In the genomic region with DNA sequence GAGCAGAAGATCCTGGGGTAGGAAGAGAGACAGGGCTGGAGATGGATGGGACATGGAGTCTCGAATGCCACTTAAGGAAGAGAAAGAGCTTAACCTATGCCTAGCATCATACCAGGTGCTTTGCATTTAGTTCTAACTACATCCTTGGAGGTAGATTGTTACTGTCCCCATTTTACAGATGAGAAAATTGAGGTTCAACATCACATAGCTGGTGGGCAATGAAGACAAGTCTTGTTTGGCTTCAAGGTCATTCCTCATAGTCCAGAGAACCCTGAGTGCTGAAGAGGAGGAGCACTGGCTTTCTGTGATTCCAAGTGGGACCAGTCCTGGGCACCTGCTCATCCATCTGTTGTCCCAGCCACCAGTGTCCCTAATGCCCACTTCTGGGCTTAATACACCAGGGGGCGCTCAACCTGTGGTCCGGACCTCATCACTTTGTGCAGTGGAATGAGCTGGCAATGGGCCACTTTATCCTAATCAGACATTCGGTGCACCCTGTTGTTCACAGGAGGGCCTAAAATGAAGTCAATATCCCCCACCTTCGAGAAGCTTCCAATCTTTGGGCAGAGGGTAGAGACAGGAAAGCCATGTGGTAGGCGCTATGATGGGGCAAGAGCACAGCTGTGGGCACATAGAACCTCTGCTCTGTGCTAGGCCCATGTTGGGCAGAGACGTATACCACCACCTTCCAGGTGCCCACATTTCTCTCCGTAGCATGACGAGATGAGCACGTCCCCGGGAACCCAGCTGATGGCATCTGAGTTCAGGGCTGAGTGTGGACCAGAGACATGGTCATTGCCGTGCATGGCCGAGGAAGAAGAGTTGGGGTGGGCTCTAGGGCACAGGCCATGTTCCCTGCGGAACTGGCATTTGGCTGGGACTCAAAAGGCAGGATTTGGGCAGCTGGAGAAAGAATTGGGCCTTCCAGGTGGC, we compare ENCODE assay signal across 8 cellular contexts. TPM values are rescaled to one million over a fixed set of nuclear protein-coding genes. Genes with fewer than 3 reads are reported as not detected.
DNase-seq lines count a peak whose midpoint lies in the region; ATAC-seq and TF ChIP-seq lines count a peak whose summit lies in the region.

No MANE protein-coding gene starts in this region.

- H3K4me1 Mint-ChIP-seq in activated naive CD8-positive, alpha-beta T cell (ENCODE audit: low read depth): peaks cover 69% of the 10 kb centered on the region
- peaks cover 85% of the 10 kb centered on the region for H3K4me1 Mint-ChIP-seq in stimulated activated naive CD8-positive, alpha-beta T cell treated with anti-CD3 and anti-CD28 coated beads, Interleukin-15, Interleukin-2, amounts not matched to agents 100 ng/mL and 50 ng/mL, for 24 hours (ENCODE audit: low read depth)

- H3K36me3 ChIP-seq in Peyer's patch: peaks cover 0 to 33% (median 0%) of the 10 kb centered on the region in 3 donors

- no peak for ATAC-seq in GM21737 (IDR thresholded peaks at IDR 0.05; ENCODE audit: unreplicated experiment)

- no peaks in the 10 kb centered on the region for H3K36me3 Mint-ChIP-seq in activated naive CD8-positive, alpha-beta T cell
- peaks cover 12% of the 10 kb centered on the region for H3K36me3 Mint-ChIP-seq in stimulated activated naive CD8-positive, alpha-beta T cell treated with anti-CD3 and anti-CD28 coated beads, Interleukin-15, Interleukin-2, amounts not matched to agents 100 ng/mL and 50 ng/mL, for 24 hours (ENCODE audit: low read depth)

- no peaks in the 10 kb centered on the region for H3K27me3 ChIP-seq in Peyer's patch

- H3K9me3 Mint-ChIP-seq in activated naive CD8-positive, alpha-beta T cell (ENCODE audit: low read depth): no peaks in the 10 kb centered on the region
- H3K9me3 Mint-ChIP-seq in stimulated activated naive CD8-positive, alpha-beta T cell treated with anti-CD3 and anti-CD28 coated beads, Interleukin-15, Interleukin-2, amounts not matched to agents 100 ng/mL and 50 ng/mL, for 24 hours: no peaks in the 10 kb centered on the region

- H3K9me3 ChIP-seq in Peyer's patch: no peaks in the 10 kb centered on the region

- no peaks in the 10 kb centered on the region for H3K27me3 Mint-ChIP-seq in activated naive CD8-positive, alpha-beta T cell
- H3K27me3 Mint-ChIP-seq in stimulated activated naive CD8-positive, alpha-beta T cell treated with anti-CD3 and anti-CD28 coated beads, Interleukin-15, Interleukin-2, amounts not matched to agents 100 ng/mL and 50 ng/mL, for 24 hours: no peaks in the 10 kb centered on the region

- peak; percentile 62 for TF ChIP-seq CTCF in GM10266 (IDR thresholded peaks at IDR 0.05; ENCODE audit: control insufficient read depth, insufficient read depth, low read depth, missing control alignments)
- peak in 4 of 6 experiments; percentile 31 to 51 (median 45) for TF ChIP-seq CTCF in Peyer's patch (IDR thresholded peaks at IDR 0.05)

- no peak for TF ChIP-seq POLR2A in Peyer's patch (IDR thresholded peaks at IDR 0.05)

- H3K27ac Mint-ChIP-seq in activated naive CD8-positive, alpha-beta T cell: peak overlapping the region; percentile 90
- H3K27ac Mint-ChIP-seq in stimulated activated naive CD8-positive, alpha-beta T cell treated with anti-CD3 and anti-CD28 coated beads, Interleukin-15, Interleukin-2, amounts not matched to agents 100 ng/mL and 50 ng/mL, for 24 hours: peak overlapping the region; percentile 86

- peak overlapping the region; percentile 54 for H3K4me3 Mint-ChIP-seq in activated naive CD8-positive, alpha-beta T cell
- peak overlapping the region; percentile 44 for H3K4me3 Mint-ChIP-seq in stimulated activated naive CD8-positive, alpha-beta T cell treated with anti-CD3 and anti-CD28 coated beads, Interleukin-15, Interleukin-2, amounts not matched to agents 100 ng/mL and 50 ng/mL, for 24 hours

- H3K27ac ChIP-seq in Peyer's patch: peak overlapping the region; percentile 10 to 87 (median 62)

- H3K4me1 ChIP-seq in Peyer's patch: peaks cover 2 to 68% (median 41%) of the 10 kb centered on the region in 4 donors

- H3K4me3 ChIP-seq in Peyer's patch: no peak overlapping the region

- DNase-seq in 8988T (peak; percentile 55), GM10266 (ENCODE audit: extremely low spot score) (peak; percentile 61), Peyer's patch (peak in 2 of 3 donors; percentile 62 to 74), kidney tubule cell (ENCODE audit: low spot score) (peak; percentile 53), NCI-H1092 (lab: John Stamatoyannopoulos, UW) (no peak)

RNA-seq across cellular contexts. Expression of a gene that starts 9.2 kb away (rescaled TPM):
- total RNA-seq in Peyer's patch: 100 to 1,000 TPM in 3 of 4 donors, 10 to 100 TPM in 1; 69.3 to 311 (median 292) TPM
